ENCODE assay signal across 9 cellular contexts in the genomic region with DNA sequence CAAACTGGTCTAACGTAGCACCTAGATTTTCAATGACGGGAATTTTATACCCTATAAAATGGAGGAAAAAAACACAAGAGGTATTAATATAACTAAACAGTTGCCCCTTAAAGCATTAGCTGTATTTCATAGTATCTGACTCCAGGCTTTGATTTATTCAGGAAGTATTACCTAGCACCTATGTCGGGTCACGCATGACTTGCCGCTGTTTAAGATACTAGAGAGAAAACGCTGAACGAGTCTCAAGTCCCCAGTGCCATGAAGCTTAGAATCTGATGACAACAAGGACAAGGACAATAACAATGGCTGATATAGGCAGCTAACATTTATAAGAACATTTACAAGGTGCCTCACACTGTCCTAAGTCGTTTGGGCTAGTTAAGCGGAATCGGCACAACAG. TPM values are rescaled to one million over a fixed set of nuclear protein-coding genes. Genes with fewer than 3 reads are reported as not detected.
DNase-seq lines count a peak whose midpoint lies in the region; ATAC-seq and TF ChIP-seq lines count a peak whose summit lies in the region.
"Had no signal": no experiment of that assay in that cellular context is flagged by ENCODE, and none has a peak within 500 bp of the region (broad histone marks: within the 10 kb centered on the region; RNA-seq: fewer than 3 reads in every experiment).

No MANE protein-coding gene starts in this region.

- DNase-seq in COLO668 (lab: John Stamatoyannopoulos, UW; ENCODE audit: unreplicated experiment) (peak; percentile 12), LNCaP clone FGC (ENCODE audit: low read depth) (no peak), chondrocyte (ENCODE audit: low spot score) (no peak), activated gamma-delta T cell (lab: John Stamatoyannopoulos, UW) (no peak)
- DNase-seq: kidney glomerular epithelial cell had no signal

- peak overlapping the region; percentile 95 for H3K4me3 ChIP-seq in LNCaP clone FGC (ENCODE audit: low read depth, low read length)

- TF ChIP-seq CTCF in LNCaP clone FGC (IDR thresholded peaks at IDR 0.05; ENCODE audit: control insufficient read depth, extremely low read depth, insufficient read depth) (no peak), chondrocyte (IDR thresholded peaks at IDR 0.05) (no peak), nephron (IDR thresholded peaks at IDR 0.05; ENCODE audit: unreplicated experiment in 3 of 3) (no peak)

- H3K36me3 Mint-ChIP-seq in chondrocyte (ENCODE audit: low read depth) (peaks cover 2% of the 10 kb centered on the region), nephron (ENCODE audit: low read depth) (peaks cover 21% of the 10 kb centered on the region)

- ATAC-seq in HG02642 (IDR thresholded peaks at IDR 0.05; ENCODE audit: poor library complexity, unreplicated experiment) (no peak), HG03095 (IDR thresholded peaks at IDR 0.05; ENCODE audit: unreplicated experiment) (no peak), HG02852 (IDR thresholded peaks at IDR 0.05; ENCODE audit: unreplicated experiment) (no peak)

- H3K9me3 Mint-ChIP-seq in chondrocyte (ENCODE audit: low read depth) (no peaks in the 10 kb centered on the region), nephron (no peaks in the 10 kb centered on the region)

- H3K27ac Mint-ChIP-seq in chondrocyte (ENCODE audit: unreplicated experiment), result peak overlapping the region; percentile 97
- H3K27ac Mint-ChIP-seq in nephron, result peak overlapping the region; percentile 93 to 99 (median 95)

- peaks cover 40% of the 10 kb centered on the region for H3K4me1 Mint-ChIP-seq in chondrocyte (ENCODE audit: low read depth)
- H3K4me1 Mint-ChIP-seq in nephron, result peaks cover 45% of the 10 kb centered on the region

- H3K4me3 Mint-ChIP-seq in chondrocyte (ENCODE audit: unreplicated experiment), result peak overlapping the region; percentile 89
- H3K4me3 Mint-ChIP-seq in nephron, result peak overlapping the region; percentile 93 to 98 (median 96)

- H3K27me3 Mint-ChIP-seq in chondrocyte (ENCODE audit: low read depth) (no peaks in the 10 kb centered on the region), nephron (ENCODE audit: low read depth) (no peaks in the 10 kb centered on the region)

RNA-seq across cellular contexts. Expression of a gene that starts 1.9 kb away (rescaled TPM):
- total RNA-seq in chondrocyte, result 35.5 to 68.0 TPM (median 35.7 TPM) in 3 replicates

RNA-seq across cellular contexts. Expression of a gene that starts 15.8 kb away (rescaled TPM):
- 68.0 to 87.8 TPM (median 84.8 TPM) in 3 replicates for total RNA-seq in chondrocyte

RNA-seq across cellular contexts. Expression of a gene that starts 41.3 kb away (rescaled TPM):
- 41.2 to 60.9 TPM (median 58.5 TPM) in 3 replicates for total RNA-seq in chondrocyte
